19 cellular contexts compared by ENCODE assay signal in the genomic region with DNA sequence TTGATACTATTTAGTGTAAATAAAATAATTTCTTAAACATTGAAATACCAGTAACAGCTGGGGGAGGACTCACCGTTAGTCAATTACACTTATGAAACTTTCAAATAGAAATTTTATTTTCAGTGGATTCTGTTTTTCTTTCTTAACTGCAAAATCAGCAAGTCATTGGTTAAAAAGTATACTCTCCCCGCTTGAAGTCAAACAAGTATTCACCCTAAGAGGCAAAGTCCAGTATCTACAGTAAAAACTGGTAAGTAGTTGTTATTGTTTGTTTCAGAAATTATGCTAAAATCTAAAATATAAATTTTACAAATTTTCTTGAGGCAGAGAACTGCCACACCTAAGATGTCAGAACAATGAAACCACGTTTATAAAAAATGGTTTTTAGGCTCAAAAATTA. TPM values are rescaled to one million over a fixed set of nuclear protein-coding genes. Genes with fewer than 3 reads are reported as not detected.
DNase-seq lines count a peak whose midpoint lies in the region; ATAC-seq and TF ChIP-seq lines count a peak whose summit lies in the region.
"Had no signal": no experiment of that assay in that cellular context is flagged by ENCODE, and none has a peak within 500 bp of the region (broad histone marks: within the 10 kb centered on the region; RNA-seq: fewer than 3 reads in every experiment).

No MANE protein-coding gene starts in this region.

- ATAC-seq in heart left ventricle (no peak), HG03439 (IDR thresholded peaks at IDR 0.05; ENCODE audit: unreplicated experiment) (no peak), HG02970 (IDR thresholded peaks at IDR 0.05; ENCODE audit: low FRiP score, unreplicated experiment) (no peak)
- ATAC-seq: HCT116, Panc1 had no signal

- H3K4me1 Mint-ChIP-seq in glutamatergic neuron (ENCODE audit: low read depth, unreplicated experiment) (peaks cover 51% of the 10 kb centered on the region), nephron (peaks cover 72% of the 10 kb centered on the region)

- WGBS in heart left ventricle, 4 donors: 60 to 66% (median 63%) methylated on average over 3 of the region's 3 CpGs

- no peaks in the 10 kb centered on the region for H3K36me3 Mint-ChIP-seq in glutamatergic neuron (ENCODE audit: unreplicated experiment)
- H3K36me3 Mint-ChIP-seq in nephron (ENCODE audit: low read depth): peaks cover 89% of the 10 kb centered on the region

- TF ChIP-seq CTCF in cardiac muscle cell (IDR thresholded peaks at IDR 0.05; ENCODE audit: low read depth, low read length) (no peak), heart left ventricle (IDR thresholded peaks at IDR 0.05) (no peak), glutamatergic neuron (IDR thresholded peaks at IDR 0.05; ENCODE audit: partially characterized antibody, unreplicated experiment) (no peak), nephron (IDR thresholded peaks at IDR 0.05; ENCODE audit: unreplicated experiment in 3 of 3) (no peak), tibial artery (IDR thresholded peaks at IDR 0.05) (no peak)

- no peak overlapping the region for H3K4me3 Mint-ChIP-seq in glutamatergic neuron (ENCODE audit: unreplicated experiment)
- no peak overlapping the region for H3K4me3 Mint-ChIP-seq in nephron
- H3K4me3 Mint-ChIP-seq: CD4-positive, alpha-beta T cell had no signal

- no peaks in the 10 kb centered on the region for H3K9me3 Mint-ChIP-seq in glutamatergic neuron (ENCODE audit: unreplicated experiment)
- no peaks in the 10 kb centered on the region for H3K9me3 Mint-ChIP-seq in nephron
- H3K9me3 Mint-ChIP-seq: CD4-positive, alpha-beta T cell had no signal

- H3K36me3 ChIP-seq in cardiac muscle cell (peaks cover 34% of the 10 kb centered on the region), heart left ventricle (peaks cover 0 to 48% (median 8%) of the 10 kb centered on the region in 9 donors), tibial artery (peaks cover 0 to 9% (median 0%) of the 10 kb centered on the region in 3 donors)

- H3K4me3 ChIP-seq in cardiac muscle cell (no peak overlapping the region), heart left ventricle (no peak overlapping the region), tibial artery (no peak overlapping the region)

- intact Hi-C loops in heart left ventricle (cut with DNase I) (no loop called here), tibial artery (cut with DNase I; ENCODE audit: low total_unique reads) (loop anchor here (10.0 kb wide), 1 partner anchor 70 kb away; no protein-coding TSS in a partner anchor)

- H3K4me1 ChIP-seq in cardiac muscle cell (ENCODE audit: low read depth): peaks cover 56% of the 10 kb centered on the region
- peaks cover 0 to 63% (median 25%) of the 10 kb centered on the region in 12 donors for H3K4me1 ChIP-seq in heart left ventricle
- peaks cover 0 to 61% (median 23%) of the 10 kb centered on the region in 4 donors for H3K4me1 ChIP-seq in tibial artery
- H3K4me1 ChIP-seq: BE2C had no signal

- H3K27me3 Mint-ChIP-seq in glutamatergic neuron (ENCODE audit: unreplicated experiment): no peaks in the 10 kb centered on the region
- no peaks in the 10 kb centered on the region for H3K27me3 Mint-ChIP-seq in nephron (ENCODE audit: low read depth)
- H3K27me3 Mint-ChIP-seq: CD4-positive, alpha-beta T cell had no signal

- TF ChIP-seq POLR2A in heart left ventricle (IDR thresholded peaks at IDR 0.05): no peak

- H3K27me3 ChIP-seq in cardiac muscle cell: no peaks in the 10 kb centered on the region
- no peaks in the 10 kb centered on the region for H3K27me3 ChIP-seq in heart left ventricle
- no peaks in the 10 kb centered on the region for H3K27me3 ChIP-seq in tibial artery
- H3K27me3 ChIP-seq: BE2C had no signal

- DNase-seq in cardiac muscle cell (ENCODE audit: low read depth in 1 of 2, low spot score in 1 of 2) (no peak), heart left ventricle (no peak), glutamatergic neuron (no peak), tibial artery (no peak), NCI-H226 (no peak)
- DNase-seq: BE2C; CD4-positive, alpha-beta T cell; DMS53; KG1; NCI-H1436 treated with DMSO at 0.1 percent for 48 hours; NCI-H2029 treated with DMSO at 0.1 percent for 48 hours; NCI-H2171 treated with DMSO at 0.1 percent for 48 hours; NCI-H510A treated with DMSO at 0.1 percent for 48 hours had no signal

- H3K9me3 ChIP-seq in cardiac muscle cell (ENCODE audit: low read depth) (no peaks in the 10 kb centered on the region), heart left ventricle (no peaks in the 10 kb centered on the region), tibial artery (no peaks in the 10 kb centered on the region)
- H3K9me3 ChIP-seq: BE2C had no signal

- H3K27ac Mint-ChIP-seq in glutamatergic neuron (ENCODE audit: unreplicated experiment) (peak overlapping the region; percentile 71), nephron (peak overlapping the region; percentile 63 to 95 (median 91))
- H3K27ac Mint-ChIP-seq: CD4-positive, alpha-beta T cell had no signal

- H3K27ac ChIP-seq in cardiac muscle cell (peak overlapping the region; percentile 83), heart left ventricle (peak overlapping the region in 5 of 12 donors; percentile 3 to 64 (median 50)), tibial artery (peak overlapping the region; percentile 58 to 64)
- H3K27ac ChIP-seq: 22Rv1 had no signal

RNA-seq across cellular contexts. Expression of gene NREP, which starts 22.4 kb away (rescaled TPM):
- total RNA-seq in cardiac muscle cell (613 and 681 TPM in 2 replicates), heart left ventricle (10 to 100 TPM in 8 of 9 donors, 1 to 10 TPM in 1; 8.1 to 71.8 (median 43.3) TPM), glutamatergic neuron (ENCODE audit: unreplicated experiment) (904 TPM)
- polyA plus RNA-seq in cardiac muscle cell (981 and 1,191 TPM in 2 replicates), heart left ventricle (10 to 100 TPM; 20.0 to 25.8 TPM)
